Comparison of ENCODE assay signal across 13 cellular contexts in the genomic region with DNA sequence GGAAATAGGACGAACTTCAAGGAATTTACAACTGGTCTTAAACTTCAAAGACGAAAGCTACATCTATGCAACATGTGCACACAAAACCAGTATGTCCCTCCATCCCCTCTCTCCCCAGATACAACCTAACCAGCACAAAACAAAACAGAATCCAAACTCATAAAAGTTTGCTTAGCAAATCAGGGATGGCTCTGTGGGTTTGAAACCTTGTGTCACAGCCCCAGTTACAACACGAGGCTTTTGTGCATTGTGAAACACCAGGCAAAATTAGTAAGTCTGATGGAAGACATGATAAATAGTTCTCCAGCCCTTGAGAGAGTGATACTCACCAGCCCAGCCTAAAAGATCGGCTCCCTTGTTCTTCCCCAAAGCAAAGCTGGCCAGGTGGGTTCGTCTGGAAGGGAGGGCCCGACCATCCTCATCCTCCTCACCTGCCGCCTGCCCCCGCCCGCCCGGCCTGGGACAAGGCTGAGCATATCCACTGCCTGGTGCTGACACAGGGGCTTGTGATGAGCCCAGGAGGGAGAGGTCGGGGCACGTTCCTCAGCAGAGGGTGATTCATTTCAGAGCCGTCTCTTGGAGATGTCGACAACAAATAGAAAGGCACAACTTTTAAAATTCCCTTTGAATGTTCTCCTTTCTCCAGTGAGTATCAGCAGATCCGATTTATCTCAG.
DNase-seq lines count a peak whose midpoint lies in the region; ATAC-seq and TF ChIP-seq lines count a peak whose summit lies in the region.
"Had no signal": no experiment of that assay in that cellular context is flagged by ENCODE, and none has a peak within 500 bp of the region (broad histone marks: within the 10 kb centered on the region; RNA-seq: fewer than 3 reads in every experiment).

No MANE protein-coding gene starts in this region.

- WGBS in esophagus muscularis mucosa: 51% methylated on average over 14 of the region's 15 CpGs

- H3K9me3 ChIP-seq in esophagus muscularis mucosa (no peaks in the 10 kb centered on the region), OCI-LY7 (ENCODE audit: low read length) (no peaks in the 10 kb centered on the region), MG63 (no peaks in the 10 kb centered on the region)
- H3K9me3 ChIP-seq: stomach had no signal

- no peak overlapping the region for H2AFZ ChIP-seq in OCI-LY7 (ENCODE audit: low read length)

- no peak for TF ChIP-seq POLR2A in esophagus muscularis mucosa (IDR thresholded peaks at IDR 0.05; ENCODE audit: low read depth)

- intact Hi-C loops in esophagus muscularis mucosa (cut with DNase I) (no loop called here), sciatic nerve (cut with DNase I) (no loop called here), OCI-LY7 (cut with micrococcal nuclease; ENCODE audit: unreplicated experiment) (no loop called here), dorsolateral prefrontal cortex (cut with DNase I) (no loop called here)

- CTCF ChIA-PET in OCI-LY7 (lab: Charles Lee; ENCODE audit: unreplicated experiment): no interaction called here

- H3K9me2 ChIP-seq in OCI-LY7 (ENCODE audit: insufficient read depth, low read length): no peaks in the 10 kb centered on the region

- POLR2A ChIA-PET in OCI-LY7 (lab: Charles Lee): no interaction called here

- peaks cover 0 to 14% (median 9%) of the 10 kb centered on the region in 4 donors for H3K4me1 ChIP-seq in esophagus muscularis mucosa
- H3K4me1 ChIP-seq in OCI-LY7 (ENCODE audit: insufficient read depth, low read length, poor library complexity, severe bottlenecking): peaks cover 20% of the 10 kb centered on the region
- H3K4me1 ChIP-seq: stomach had no signal

- H3K4me2 ChIP-seq in OCI-LY7 (ENCODE audit: low read length): no peak overlapping the region

- H3K27ac ChIP-seq in esophagus muscularis mucosa (replicated peaks in 1 of 4) (peak overlapping the region; percentile 11 to 67 (median 38)), OCI-LY7 (ENCODE audit: low read depth, low read length, poor library complexity, severe bottlenecking) (no peak overlapping the region), dorsolateral prefrontal cortex (no peak overlapping the region)
- H3K27ac ChIP-seq: stomach had no signal

- DNase-seq in ELR (ENCODE audit: low read depth) (peak; percentile 74), RPMI7951 (ENCODE audit: low read depth) (peak; percentile 76), esophagus muscularis mucosa (ENCODE audit: extremely low spot score) (no peak), sciatic nerve (ENCODE audit: low spot score) (no peak), OCI-LY7 (ENCODE audit: low spot score) (no peak), MG63 (no peak), dorsolateral prefrontal cortex (no peak)
- DNase-seq: amygdala; kidney glomerular epithelial cell; NCI-H82; stimulated activated CD4-positive, alpha-beta T cell treated with anti-CD3 and anti-CD28 coated beads, Interleukin-2, amount 100 ng/mL, for 24 hours; stomach had no signal

- H3K27me3 ChIP-seq in esophagus muscularis mucosa (peaks cover 0 to 89% (median 0%) of the 10 kb centered on the region in 4 donors), MG63 (no peaks in the 10 kb centered on the region), dorsolateral prefrontal cortex (peaks cover 0 to 95% (median 44%) of the 10 kb centered on the region in 45 donors)

- H3K36me3 ChIP-seq in esophagus muscularis mucosa (no peaks in the 10 kb centered on the region), OCI-LY7 (ENCODE audit: insufficient read depth, low read length) (no peaks in the 10 kb centered on the region), MG63 (no peaks in the 10 kb centered on the region)
- H3K36me3 ChIP-seq: stomach had no signal

- TF ChIP-seq CTCF in esophagus muscularis mucosa (IDR thresholded peaks at IDR 0.05) (no peak), OCI-LY7 (conservative IDR thresholded peaks at IDR 0.05; ENCODE audit: low read length) (no peak), dorsolateral prefrontal cortex (IDR thresholded peaks at IDR 0.05 in 54 of 56, conservative IDR thresholded peaks at IDR 0.05 in 2 of 56; ENCODE audit: low read depth in 1 of 56, partially characterized antibody in 56 of 56) (no peak)

- no peaks in the 10 kb centered on the region for H3K79me2 ChIP-seq in OCI-LY7 (ENCODE audit: insufficient read depth, low read depth, low read length)

- TF ChIP-seq EP300 in esophagus muscularis mucosa (IDR thresholded peaks at IDR 0.05): no peak

- H3K4me3 ChIP-seq in esophagus muscularis mucosa: no peak overlapping the region
- H3K4me3 ChIP-seq in OCI-LY7 (ENCODE audit: low read depth, low read length, poor library complexity, severe bottlenecking): no peak overlapping the region
- H3K4me3 ChIP-seq in MG63: no peak overlapping the region
- H3K4me3 ChIP-seq in dorsolateral prefrontal cortex: no peak overlapping the region
- H3K4me3 ChIP-seq: stomach had no signal

- ATAC-seq in sciatic nerve: peak; percentile 87
- no peak for ATAC-seq in GM21381 (IDR thresholded peaks at IDR 0.05; ENCODE audit: unreplicated experiment)

- no peaks in the 10 kb centered on the region for H4K20me1 ChIP-seq in OCI-LY7 (ENCODE audit: insufficient read depth, low read length)

- no TSS peak for BruUV-seq in OCI-LY7 (replicated peaks; lab: Mats Ljungman, UMichigan)

Comparison
In these comparisons a context has a peak if more than half of its experiments do, and no peak if none do; other contexts are left out.
1. DNase-seq: peak in ELR (single experiment) and RPMI7951 (single experiment); none in esophagus muscularis mucosa (single experiment), sciatic nerve (single experiment), OCI-LY7 (single experiment), MG63 (single experiment) and dorsolateral prefrontal cortex (0 of 10).
2. H3K27ac ChIP-seq: peak in esophagus muscularis mucosa (4 of 4); none in OCI-LY7 (single experiment) and dorsolateral prefrontal cortex (0 of 59).